8 cellular contexts compared by ENCODE assay signal in the genomic region with DNA sequence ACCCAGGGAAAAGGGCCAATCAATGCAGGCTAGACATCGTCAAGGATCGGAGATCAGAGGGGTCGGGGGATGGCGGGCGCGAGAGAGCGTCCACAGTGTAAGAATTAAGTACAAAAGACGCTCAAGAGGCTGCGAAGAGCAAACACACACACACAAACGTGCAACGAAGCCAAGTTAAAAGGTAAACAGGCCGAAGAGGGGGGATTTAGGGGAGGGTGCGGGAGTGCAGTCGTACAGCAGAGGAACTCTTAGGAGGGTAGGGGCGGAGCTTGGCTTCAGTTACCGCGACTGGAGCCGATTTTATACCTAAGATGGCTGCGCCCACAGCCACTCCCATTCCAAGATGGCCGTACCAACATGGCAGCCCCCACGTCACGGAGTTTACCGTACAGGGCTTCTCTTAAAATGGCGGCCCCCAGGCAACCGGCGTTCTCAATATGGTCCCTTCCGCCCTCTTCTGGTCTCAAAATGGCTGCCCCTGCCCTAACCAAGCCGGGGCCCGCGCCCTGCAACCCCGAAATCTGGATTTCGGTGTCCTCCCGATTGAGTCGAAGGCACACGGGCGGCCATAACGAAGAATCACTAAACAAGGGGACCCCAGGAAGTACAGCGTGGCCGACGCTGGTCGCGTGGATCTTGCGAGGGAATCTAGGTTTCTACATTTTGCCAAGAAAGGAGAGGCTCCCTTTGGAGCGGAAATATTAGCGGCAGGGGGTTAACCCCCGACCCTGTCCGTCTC. TPM values are rescaled to one million over a fixed set of nuclear protein-coding genes. Genes with fewer than 3 reads are reported as not detected.
DNase-seq lines count a peak whose midpoint lies in the region; ATAC-seq and TF ChIP-seq lines count a peak whose summit lies in the region.

No MANE protein-coding gene starts in this region.

- peak overlapping the region; percentile 97 for H3K27ac Mint-ChIP-seq in activated T-helper 17 cell treated with anti-CD3 and anti-CD28 coated beads, Interleukin-2, amount 50 U/mL, for 72 hours
- H3K27ac Mint-ChIP-seq in naive thymus-derived CD8-positive, alpha-beta T cell, result peak overlapping the region; percentile 97 to 100 (median 99)
- peak overlapping the region; percentile 90 for H3K27ac Mint-ChIP-seq in stimulated activated memory B cell treated with anti-CD40 and anti-IgM and Interleukin-4, amounts not matched to agents 10 μg/mL and 1 μg/mL and 100 μg/mL, for 72 hours

- peak overlapping the region; percentile 97 for H3K4me3 Mint-ChIP-seq in activated T-helper 17 cell treated with anti-CD3 and anti-CD28 coated beads, Interleukin-2, amount 50 U/mL, for 72 hours
- H3K4me3 Mint-ChIP-seq in naive thymus-derived CD8-positive, alpha-beta T cell, result peak overlapping the region; percentile 88 to 98 (median 95)
- peak overlapping the region; percentile 93 for H3K4me3 Mint-ChIP-seq in stimulated activated memory B cell treated with anti-CD40 and anti-IgM and Interleukin-4, amounts not matched to agents 10 μg/mL and 1 μg/mL and 100 μg/mL, for 72 hours

- POLR2A ChIA-PET in naive thymus-derived CD8-positive, alpha-beta T cell (lab: Charles Lee), result interaction anchor here (0.6 to 14.8 kb wide), 40 partner anchors 9 to 1560 kb away, joined by 3 to 263 read pairs (median 8); partner anchors contain the start of genes B3GAT3, C11orf98, CSKMT and EEF1G

- H3K9me3 ChIP-seq in HUES6 (ENCODE audit: control insufficient read depth, insufficient read depth, low read depth, low read length), result no peaks in the 10 kb centered on the region

- H3K27me3 ChIP-seq in HUES6 (ENCODE audit: control insufficient read depth, insufficient read depth, low read length), result no peaks in the 10 kb centered on the region

- peak overlapping the region; percentile 96 for H3K27ac ChIP-seq in HUES6 (ENCODE audit: low read depth, low read length)

- H3K4me3 ChIP-seq in HUES6 (ENCODE audit: low read depth, low read length) (peak overlapping the region; percentile 85), fibroblast of mammary gland (ENCODE audit: control insufficient read depth, low read depth, low read length) (peak overlapping the region; percentile 66)

- H3K27me3 Mint-ChIP-seq in activated T-helper 17 cell treated with anti-CD3 and anti-CD28 coated beads, Interleukin-2, amount 50 U/mL, for 72 hours, result no peaks in the 10 kb centered on the region
- no peaks in the 10 kb centered on the region for H3K27me3 Mint-ChIP-seq in naive thymus-derived CD8-positive, alpha-beta T cell
- no peaks in the 10 kb centered on the region for H3K27me3 Mint-ChIP-seq in stimulated activated memory B cell treated with anti-CD40 and anti-IgM and Interleukin-4, amounts not matched to agents 10 μg/mL and 1 μg/mL and 100 μg/mL, for 72 hours

- peaks cover 22% of the 10 kb centered on the region for H3K4me1 ChIP-seq in HUES6 (ENCODE audit: control insufficient read depth, insufficient read depth, low read length)

- DNase-seq in COLO668 (lab: John Stamatoyannopoulos, UW; ENCODE audit: unreplicated experiment) (peak; percentile 97), fibroblast of mammary gland (ENCODE audit: low read depth) (peak; percentile 98)
- DNase-seq in naive thymus-derived CD8-positive, alpha-beta T cell, result peak; percentile 84 to 99 (median 97)

- TF ChIP-seq CTCF in fibroblast of mammary gland (conservative IDR thresholded peaks at IDR 0.05; ENCODE audit: control insufficient read depth, insufficient read depth, low read depth, low read length), result no peak

- peak; percentile 56 for ATAC-seq in GM21367 (IDR thresholded peaks at IDR 0.05; ENCODE audit: unreplicated experiment)
- peak; percentile 85 for ATAC-seq in activated T-helper 17 cell treated with anti-CD3 and anti-CD28 coated beads, Interleukin-2, amount 50 U/mL, for 72 hours (replicated peaks)
- peak; percentile 74 to 78 for ATAC-seq in naive thymus-derived CD8-positive, alpha-beta T cell
- peak; percentile 92 for ATAC-seq in stimulated activated memory B cell treated with anti-CD40 and anti-IgM and Interleukin-4, amounts not matched to agents 10 μg/mL and 1 μg/mL and 100 μg/mL, for 72 hours

- no peaks in the 10 kb centered on the region for H3K9me3 Mint-ChIP-seq in activated T-helper 17 cell treated with anti-CD3 and anti-CD28 coated beads, Interleukin-2, amount 50 U/mL, for 72 hours
- no peaks in the 10 kb centered on the region for H3K9me3 Mint-ChIP-seq in naive thymus-derived CD8-positive, alpha-beta T cell
- H3K9me3 Mint-ChIP-seq in stimulated activated memory B cell treated with anti-CD40 and anti-IgM and Interleukin-4, amounts not matched to agents 10 μg/mL and 1 μg/mL and 100 μg/mL, for 72 hours, result no peaks in the 10 kb centered on the region

- peaks cover 44% of the 10 kb centered on the region for H3K4me1 Mint-ChIP-seq in activated T-helper 17 cell treated with anti-CD3 and anti-CD28 coated beads, Interleukin-2, amount 50 U/mL, for 72 hours
- H3K4me1 Mint-ChIP-seq in naive thymus-derived CD8-positive, alpha-beta T cell, result peaks cover 27 to 70% (median 59%) of the 10 kb centered on the region in 4 donors
- H3K4me1 Mint-ChIP-seq in stimulated activated memory B cell treated with anti-CD40 and anti-IgM and Interleukin-4, amounts not matched to agents 10 μg/mL and 1 μg/mL and 100 μg/mL, for 72 hours, result peaks cover 69% of the 10 kb centered on the region

- H3K36me3 ChIP-seq in HUES6 (ENCODE audit: control insufficient read depth, insufficient read depth, low read length), result peaks cover 42% of the 10 kb centered on the region

- peak overlapping the region; percentile 97 for H3K9ac ChIP-seq in HUES6 (ENCODE audit: low read length)

- H3K36me3 Mint-ChIP-seq in activated T-helper 17 cell treated with anti-CD3 and anti-CD28 coated beads, Interleukin-2, amount 50 U/mL, for 72 hours (ENCODE audit: low read depth), result peaks cover 63% of the 10 kb centered on the region
- H3K36me3 Mint-ChIP-seq in naive thymus-derived CD8-positive, alpha-beta T cell, result peaks cover 4 to 41% (median 5%) of the 10 kb centered on the region in 3 donors
- peaks cover 36% of the 10 kb centered on the region for H3K36me3 Mint-ChIP-seq in stimulated activated memory B cell treated with anti-CD40 and anti-IgM and Interleukin-4, amounts not matched to agents 10 μg/mL and 1 μg/mL and 100 μg/mL, for 72 hours

TF ChIP-seq in PFSK-1, 5 proteins besides CTCF, POLR2A, EP300 and RAD21 (continues in another document):
- TF ChIP-seq TAF1 (IDR thresholded peaks at IDR 0.05; ENCODE audit: borderline replicate concordance, insufficient read depth, low read length) (peak; percentile 50; the same call in 1 of the 2 replicates), SIN3A (IDR thresholded peaks at IDR 0.05; ENCODE audit: borderline replicate concordance, insufficient read depth, low read length) (no peak), FOXP2 (optimal IDR thresholded peaks at IDR 0.05; ENCODE audit: borderline replicate concordance, extremely low read depth, extremely low read length, insufficient read depth) (peak; percentile 27), POLR2AphosphoS5 (IDR thresholded peaks at IDR 0.05; ENCODE audit: low read depth, low read length) (peak; percentile 73)

RNA-seq across cellular contexts. Expression of gene GNG3, which starts 2.0 kb away (rescaled TPM):
- 1.3 TPM for polyA plus RNA-seq in PFSK-1 (2012; ENCODE audit: insufficient read length, low read depth)
- total RNA-seq in activated T-helper 17 cell treated with anti-CD3 and anti-CD28 coated beads, Interleukin-2, amount 50 U/mL, for 72 hours, result not detected
- total RNA-seq in naive thymus-derived CD8-positive, alpha-beta T cell, result not detected
- polyA plus RNA-seq in naive thymus-derived CD8-positive, alpha-beta T cell, result under 1 TPM in 1 of 3 donors, not detected in 2; 0.27 TPM

RNA-seq across cellular contexts. Expression of gene BSCL2, which starts 2.2 kb away (rescaled TPM):
- polyA plus RNA-seq in PFSK-1 (2012; ENCODE audit: insufficient read length, low read depth), result 16.4 TPM
- 10 to 100 TPM; 31.1 to 39.2 TPM for total RNA-seq in activated T-helper 17 cell treated with anti-CD3 and anti-CD28 coated beads, Interleukin-2, amount 50 U/mL, for 72 hours
- 10 to 100 TPM; 37.0 to 50.7 TPM for total RNA-seq in naive thymus-derived CD8-positive, alpha-beta T cell
- polyA plus RNA-seq in naive thymus-derived CD8-positive, alpha-beta T cell, result 10 to 100 TPM; 58.2 to 65.0 (median 58.8) TPM

RNA-seq across cellular contexts. Expression of gene HNRNPUL2, which starts 17.8 kb away (rescaled TPM):
- 46.6 TPM for polyA plus RNA-seq in PFSK-1 (2012; ENCODE audit: insufficient read length, low read depth)
- 10 to 100 TPM; 54.0 to 60.1 TPM for total RNA-seq in activated T-helper 17 cell treated with anti-CD3 and anti-CD28 coated beads, Interleukin-2, amount 50 U/mL, for 72 hours
- 10 to 100 TPM; 81.6 to 84.0 TPM for total RNA-seq in naive thymus-derived CD8-positive, alpha-beta T cell
- polyA plus RNA-seq in naive thymus-derived CD8-positive, alpha-beta T cell, result 1 to 10 TPM in 2 of 3 donors, under 1 TPM in 1; 0.99 to 3.0 (median 1.0) TPM

RNA-seq across cellular contexts. Expression of gene TTC9C, which starts 18.9 kb away (rescaled TPM):
- 52.3 TPM for polyA plus RNA-seq in PFSK-1 (2012; ENCODE audit: insufficient read length, low read depth)
- total RNA-seq in activated T-helper 17 cell treated with anti-CD3 and anti-CD28 coated beads, Interleukin-2, amount 50 U/mL, for 72 hours, result 10 to 100 TPM; 49.9 to 56.2 TPM
- total RNA-seq in naive thymus-derived CD8-positive, alpha-beta T cell, result 10 to 100 TPM; 46.1 to 47.6 TPM
- polyA plus RNA-seq in naive thymus-derived CD8-positive, alpha-beta T cell, result 10 to 100 TPM in 2 of 3 donors, 1 to 10 TPM in 1; 8.5 to 18.8 (median 15.4) TPM

RNA-seq across cellular contexts. Expression of gene LRRN4CL, which starts 20.1 kb away (rescaled TPM):
- 1.6 TPM for polyA plus RNA-seq in PFSK-1 (2012; ENCODE audit: insufficient read length, low read depth)
- under 1 TPM; 0.45 to 0.56 TPM for total RNA-seq in activated T-helper 17 cell treated with anti-CD3 and anti-CD28 coated beads, Interleukin-2, amount 50 U/mL, for 72 hours
- total RNA-seq in naive thymus-derived CD8-positive, alpha-beta T cell, result under 1 TPM in 1 of 2 experiments, not detected in 1; 0.36 TPM
- not detected for polyA plus RNA-seq in naive thymus-derived CD8-positive, alpha-beta T cell

Comparison
In these comparisons a context has a peak if more than half of its experiments do, and no peak if none do; other contexts are left out.
1. Peak in every context shown above with its lines: DNase-seq, ATAC-seq, H3K4me3 ChIP-seq and H3K27ac ChIP-seq.